33 cellular contexts compared by ENCODE assay signal in genomic region chr7:112640682-112641081, GRCh38.
"Had no signal": no experiment of that assay in that cellular context is flagged by ENCODE, and none has a peak within 500 bp of the region (broad histone marks: within the 10 kb centered on the region; RNA-seq: fewer than 3 reads in every experiment).

No MANE protein-coding gene starts in this region.

- H3K4me3 ChIP-seq: ascending aorta, cardiac muscle cell had no signal

- H3K4me1 ChIP-seq: ascending aorta had no signal

- ATAC-seq: activated CD4-positive, alpha-beta T cell treated with anti-CD3 and anti-CD28 coated beads for 36 hours; activated CD4-positive, CD25-positive, alpha-beta regulatory T cell treated with anti-CD3 and anti-CD28 coated beads, Interleukin-2, amount 50 U/mL, for 24 hours; activated CD8-positive, alpha-beta memory T cell treated with anti-CD3 and anti-CD28 coated beads, Interleukin-2, amount 10 ng/mL, durations not matched to agents 7 days and 5 days; activated CD8-positive, alpha-beta T cell treated with anti-CD3 and anti-CD28 coated beads, Interleukin-2, amount 10 ng/mL, durations not matched to agents 7 days and 5 days; activated naive CD8-positive, alpha-beta T cell treated with anti-CD3 and anti-CD28 coated beads, Interleukin-2, amount 50 U/mL, for 24 hours; WTC11 had no signal

- H3K27me3 ChIP-seq: ascending aorta, cardiac muscle cell had no signal

- H3K36me3 ChIP-seq: ascending aorta, cardiac muscle cell, WERI-Rb-1 had no signal

- FAIRE-seq: bronchial epithelial cell, TTC549 had no signal

- DNase-seq: activated CD4-positive, alpha-beta memory T cell treated with anti-CD3 and anti-CD28 coated beads, Interleukin-2, amount 10 ng/mL, durations not matched to agents 7 days and 5 days; activated CD4-positive, alpha-beta T cell treated with anti-CD3 and anti-CD28 coated beads for 1 hour; activated CD4-positive, alpha-beta T cell treated with anti-CD3 and anti-CD28 coated beads for 36 hours; activated CD4-positive, alpha-beta T cell treated with anti-CD3 and anti-CD28 coated beads for 48 hours; activated CD4-positive, alpha-beta T cell treated with anti-CD3 and anti-CD28 coated beads, Interleukin-2, amount 10 ng/mL, durations not matched to agents 7 days and 5 days; activated CD4-positive, alpha-beta T cell treated with anti-CD3 and anti-CD28 coated beads, Interleukin-2, amount 50 U/mL, for 48 hours; activated CD4-positive, CD25-positive, alpha-beta regulatory T cell; activated CD8-positive, alpha-beta memory T cell treated with anti-CD3 and anti-CD28 coated beads for 24 hours; activated CD8-positive, alpha-beta memory T cell treated with anti-CD3 and anti-CD28 coated beads, Interleukin-2, amount 10 ng/mL, durations not matched to agents 7 days and 5 days; activated CD8-positive, alpha-beta memory T cell treated with anti-CD3 and anti-CD28 coated beads, Interleukin-2, amount 50 U/mL, for 48 hours; activated CD8-positive, alpha-beta T cell treated with anti-CD3 and anti-CD28 coated beads, Interleukin-2, amount 10 ng/mL, durations not matched to agents 7 days and 5 days; activated effector memory CD4-positive, alpha-beta T cell treated with Interleukin-2 at 50 U/mL for 16 hours; activated gamma-delta T cell; activated naive CD4-positive, alpha-beta T cell treated with anti-CD3 and anti-CD28 coated beads, Interleukin-2, amount 10 ng/mL, durations not matched to agents 7 days and 5 days; activated naive CD4-positive, alpha-beta T cell treated with Interleukin-2 at 50 U/mL for 16 hours; activated naive CD8-positive, alpha-beta T cell treated with anti-CD3 and anti-CD28 coated beads, Interleukin-2, amount 10 ng/mL, durations not matched to agents 7 days and 5 days; activated naive CD8-positive, alpha-beta T cell treated with anti-CD3 and anti-CD28 coated beads, Interleukin-2, amount 50 U/mL, for 24 hours; activated T-cell treated with anti-CD3 and anti-CD28 coated beads, Interleukin-2, amount 50 U/mL, for 24 hours; activated T-cell treated with anti-CD3 and anti-CD28 coated beads, Interleukin-2, amount 50 U/mL, for 48 hours; amygdala; anterior cingulate cortex; caudate nucleus; cerebellar nuclear complex; T-helper 1 cell; T-helper 2 cell; T-helper 9 cell; WERI-Rb-1 had no signal

- H3K27ac ChIP-seq: ascending aorta, cardiac muscle cell, WERI-Rb-1 had no signal
